16 cellular contexts compared by ENCODE assay signal in genomic region chr5:1510631-1511030, GRCh38. TPM values are rescaled to one million over a fixed set of nuclear protein-coding genes. Genes with fewer than 3 reads are reported as not detected.
DNase-seq lines count a peak whose midpoint lies in the region; ATAC-seq and TF ChIP-seq lines count a peak whose summit lies in the region.
"Had no signal": no experiment of that assay in that cellular context is flagged by ENCODE, and none has a peak within 500 bp of the region (broad histone marks: within the 10 kb centered on the region; RNA-seq: fewer than 3 reads in every experiment).

No MANE protein-coding gene starts in this region.

- no peaks in the 10 kb centered on the region for H3K27me3 Mint-ChIP-seq in activated B cell treated with CpG ODN at 0.5 μM for 24 hours
- H3K27me3 Mint-ChIP-seq: stimulated activated naive B cell treated with anti-CD40 and anti-IgM and Interleukin-4, amounts not matched to agents 10 μg/mL and 1 μg/mL and 100 μg/mL, for 72 hours had no signal

- H3K36me3 ChIP-seq in GM06990 (ENCODE audit: control insufficient read depth, insufficient read depth, low read length) (peaks cover 32% of the 10 kb centered on the region), left ventricle myocardium inferior (peaks cover 11% of the 10 kb centered on the region), A673 (ENCODE audit: insufficient read depth, low read length, poor library complexity, severe bottlenecking) (no peaks in the 10 kb centered on the region)

- H3K27ac Mint-ChIP-seq in activated B cell treated with CpG ODN at 0.5 μM for 24 hours: peak overlapping the region; percentile 50

- H3K9me3 Mint-ChIP-seq in activated B cell treated with CpG ODN at 0.5 μM for 24 hours: no peaks in the 10 kb centered on the region
- H3K9me3 Mint-ChIP-seq: stimulated activated naive B cell treated with anti-CD40 and anti-IgM and Interleukin-4, amounts not matched to agents 10 μg/mL and 1 μg/mL and 100 μg/mL, for 72 hours had no signal

- POLR2A ChIA-PET in activated B cell treated with CpG ODN at 0.5 μM for 24 hours (lab: Charles Lee): interaction anchor here (0.6 to 1.9 kb wide), 5 partner anchors 9 to 31 kb away, joined by 3 to 5 read pairs (median 4); partner anchors contain the start of gene LPCAT1
- POLR2A ChIA-PET in A673 (lab: Charles Lee; ENCODE audit: low non-redundant PET): no interaction called here

- DNase-seq in GM06990 (ENCODE audit: extremely low read depth, insufficient read length) (peak; percentile 7), activated B cell treated with CpG ODN at 0.5 μM for 24 hours (peak; percentile 14), left ventricle myocardium inferior (peak; percentile 14), posterior cingulate gyrus (peak in 7 of 10 donors; percentile 4 to 82 (median 26)), NCI-H1105 (lab: John Stamatoyannopoulos, UW) (no peak), NCI-H82 (lab: John Stamatoyannopoulos, UW) (no peak), T-helper 1 cell (no peak), A673 (ENCODE audit: low spot score) (no peak)
- DNase-seq: amniotic stem cell; NCI-H1930; NCI-H748 treated with DMSO at 0.1 percent for 48 hours; SHP77 treated with DMSO at 0.1 percent for 48 hours; stimulated activated CD4-positive, alpha-beta T cell treated with anti-CD3 and anti-CD28 coated beads, Interleukin-2, amount 100 ng/mL, for 48 hours had no signal

- no peaks in the 10 kb centered on the region for H3K27me3 ChIP-seq in GM06990 (replicated peaks; ENCODE audit: control insufficient read depth, insufficient read depth, low read length)
- no peaks in the 10 kb centered on the region for H3K27me3 ChIP-seq in left ventricle myocardium inferior (ENCODE audit: low read depth)
- no peaks in the 10 kb centered on the region for H3K27me3 ChIP-seq in A673 (replicated peaks; ENCODE audit: insufficient read depth, low read depth, low read length, poor library complexity)
- H3K27me3 ChIP-seq: BLaER1 had no signal

- H3K9me3 ChIP-seq in left ventricle myocardium inferior (replicated peaks): no peaks in the 10 kb centered on the region
- H3K9me3 ChIP-seq in A673 (ENCODE audit: low read depth, low read length, poor library complexity, severe bottlenecking): no peaks in the 10 kb centered on the region
- H3K9me3 ChIP-seq: BLaER1 had no signal

- ATAC-seq in activated B cell treated with CpG ODN at 0.5 μM for 24 hours (ENCODE audit: low read depth): no peak
- ATAC-seq: stimulated activated naive B cell treated with anti-CD40 and anti-IgM and Interleukin-4, amounts not matched to agents 10 μg/mL and 1 μg/mL and 100 μg/mL, for 72 hours had no signal

- H3K4me3 ChIP-seq in GM06990 (replicated peaks; ENCODE audit: low read depth, low read length) (no peak overlapping the region), left ventricle myocardium inferior (no peak overlapping the region), A673 (ENCODE audit: low read depth, low read length, poor library complexity, severe bottlenecking) (no peak overlapping the region)
- H3K4me3 ChIP-seq: BLaER1 had no signal

- H3K4me3 Mint-ChIP-seq in activated B cell treated with CpG ODN at 0.5 μM for 24 hours: no peak overlapping the region

- H3K27ac ChIP-seq in left ventricle myocardium inferior (replicated peaks) (no peak overlapping the region), A673 (ENCODE audit: low read depth, low read length, poor library complexity, severe bottlenecking) (no peak overlapping the region)
- H3K27ac ChIP-seq: BLaER1, KMS-11 had no signal

- intact Hi-C loops in activated B cell treated with CpG ODN at 0.5 μM for 24 hours (cut with micrococcal nuclease): no loop called here
- intact Hi-C loops in left ventricle myocardium inferior (cut with micrococcal nuclease): no loop called here
- intact Hi-C loops in posterior cingulate gyrus (cut with DNase I): no loop called here
- intact Hi-C loops in A673 (cut with micrococcal nuclease; ENCODE audit: unreplicated experiment): no loop called here

- TF ChIP-seq CTCF in GM06990 (IDR thresholded peaks at IDR 0.05; ENCODE audit: insufficient read depth, low read length, poor library complexity, severe bottlenecking) (no peak), activated B cell treated with CpG ODN at 0.5 μM for 24 hours (IDR thresholded peaks at IDR 0.05) (no peak), left ventricle myocardium inferior (IDR thresholded peaks at IDR 0.05; ENCODE audit: borderline replicate concordance) (no peak), A673 (conservative IDR thresholded peaks at IDR 0.05; ENCODE audit: low read depth, low read length) (no peak)

- peaks cover 69% of the 10 kb centered on the region for H3K36me3 Mint-ChIP-seq in activated B cell treated with CpG ODN at 0.5 μM for 24 hours (ENCODE audit: low read depth)

- H3K4me1 ChIP-seq in left ventricle myocardium inferior: peaks cover 6% of the 10 kb centered on the region
- peaks cover 2% of the 10 kb centered on the region for H3K4me1 ChIP-seq in A673 (ENCODE audit: insufficient read depth, low read length, poor library complexity, severe bottlenecking)

- peaks cover 51% of the 10 kb centered on the region for H3K4me1 Mint-ChIP-seq in activated B cell treated with CpG ODN at 0.5 μM for 24 hours

- BruUV-seq in A673 (replicated peaks; lab: Mats Ljungman, UMichigan): no TSS peak

- CTCF ChIA-PET in activated B cell treated with CpG ODN at 0.5 μM for 24 hours (lab: Charles Lee) (interaction anchor here (1.1 kb wide), 1 partner anchor 11 kb away, joined by 4 read pairs; no protein-coding TSS in a partner anchor), A673 (lab: Charles Lee) (no interaction called here)

RNA-seq across cellular contexts. Expression of gene LPCAT1, which starts 13.1 kb away (rescaled TPM):
- 246 and 269 TPM in 2 replicates for total RNA-seq in activated B cell treated with CpG ODN at 0.5 μM for 24 hours
- total RNA-seq in left ventricle myocardium inferior: 11.0 TPM
- 86.9 and 97.3 TPM in 2 replicates for total RNA-seq in A673 (2021)

Comparison
In these comparisons a context has a peak if more than half of its experiments do, and no peak if none do; other contexts are left out.
1. DNase-seq: peak in GM06990 (single experiment), activated B cell treated with CpG ODN at 0.5 μM for 24 hours (single experiment), left ventricle myocardium inferior (single experiment) and posterior cingulate gyrus (7 of 10); none in NCI-H1105 (single experiment), NCI-H82 (single experiment), T-helper 1 cell (0 of 5) and A673 (single experiment).